Comparison of ENCODE assay signal across 13 cellular contexts in the genomic region with DNA sequence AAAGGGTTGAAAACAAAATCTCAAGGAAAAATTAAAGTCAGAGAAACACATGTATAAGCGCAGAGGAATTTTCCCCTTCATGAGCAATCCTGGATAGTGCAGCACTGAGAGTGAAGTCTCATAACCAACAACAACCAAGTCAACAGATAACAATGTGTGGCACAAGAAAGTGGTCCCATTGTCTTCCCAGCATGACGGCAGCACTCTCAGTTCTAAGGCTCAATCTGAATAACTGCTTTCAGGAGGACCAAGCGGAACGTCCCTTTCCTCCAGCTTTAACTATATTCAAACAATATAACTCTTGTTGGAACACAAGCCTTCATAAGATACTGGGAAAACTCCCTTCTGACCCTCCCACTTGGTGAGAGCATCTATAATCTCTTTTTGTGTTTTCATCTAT.
DNase-seq lines count a peak whose midpoint lies in the region; ATAC-seq and TF ChIP-seq lines count a peak whose summit lies in the region.
"Had no signal": no experiment of that assay in that cellular context is flagged by ENCODE, and none has a peak within 500 bp of the region (broad histone marks: within the 10 kb centered on the region; RNA-seq: fewer than 3 reads in every experiment).

No MANE protein-coding gene starts in this region.

- H3K56ac ChIP-seq in mesendoderm (ENCODE audit: low read length) = no peak overlapping the region

- no peak overlapping the region for H2AK5ac ChIP-seq in mesendoderm (ENCODE audit: low read length)

- H3K36me3 ChIP-seq in mesendoderm (ENCODE audit: control insufficient read depth, insufficient read depth, low read length) = no peaks in the 10 kb centered on the region

- H3K4me2 ChIP-seq in mesendoderm (ENCODE audit: low read length) = no peak overlapping the region

- no peak overlapping the region for H2BK5ac ChIP-seq in mesendoderm (ENCODE audit: low read length)

- WGBS in mesendoderm (ENCODE audit: extremely low coverage, insufficient coverage, low lambda C conversion rate) = no CpG with 5 or more reads among the region's 4 CpGs

- H3K4me1 ChIP-seq in foreskin keratinocyte = peaks cover 3% of the 10 kb centered on the region
- no peaks in the 10 kb centered on the region for H3K4me1 ChIP-seq in mesendoderm (ENCODE audit: control insufficient read depth, low read depth, low read length)

- no peaks in the 10 kb centered on the region for H3K27me3 ChIP-seq in foreskin keratinocyte
- H3K27me3 ChIP-seq in mesendoderm (ENCODE audit: insufficient read depth, low read length, poor library complexity) = no peaks in the 10 kb centered on the region

- H2BK15ac ChIP-seq in mesendoderm (replicated peaks; ENCODE audit: low read depth) = no peak overlapping the region

- DNase-seq in amygdala (lab: John Stamatoyannopoulos, UW) = peak in 45 of 56 donors; percentile 8 to 91 (median 52)
- no peak for DNase-seq in foreskin keratinocyte
- DNase-seq in midbrain (lab: John Stamatoyannopoulos, UW) = peak; percentile 90
- DNase-seq in substantia nigra (lab: John Stamatoyannopoulos, UW) = peak in 41 of 49 donors; percentile 7 to 87 (median 50)
- no peak for DNase-seq in NCI-H187 (lab: John Stamatoyannopoulos, UW)
- no peak for DNase-seq in NCI-H1417 (lab: John Stamatoyannopoulos, UW)
- no peak for DNase-seq in mesendoderm
- no peak for DNase-seq in UCSD-AML1 (lab: John Stamatoyannopoulos, UW; ENCODE audit: unreplicated experiment)
- DNase-seq: activated CD4-positive, alpha-beta T cell treated with anti-CD3 and anti-CD28 coated beads, Interleukin-2, amount 10 ng/mL, durations not matched to agents 7 days and 5 days; activated effector memory CD4-positive, alpha-beta T cell treated with Interleukin-2 at 50 U/mL for 16 hours; central memory CD4-positive, alpha-beta T cell; NCI-H1436 treated with DMSO at 0.1 percent for 48 hours; NCI-H510A had no signal

- H3K4me3 ChIP-seq in mesendoderm (ENCODE audit: low read length) = no peak overlapping the region

- H3K79me1 ChIP-seq in mesendoderm (ENCODE audit: low read length) = no peaks in the 10 kb centered on the region

- H3K23ac ChIP-seq in mesendoderm (ENCODE audit: low read length) = no peak overlapping the region

- H3K27ac ChIP-seq in foreskin keratinocyte = no peak overlapping the region
- H3K27ac ChIP-seq in substantia nigra (ENCODE audit: low read depth, low read length, poor library complexity, severe bottlenecking) = peak overlapping the region; percentile 95
- no peak overlapping the region for H3K27ac ChIP-seq in mesendoderm (ENCODE audit: low read depth, low read length)

- no peak for TF ChIP-seq CTCF in foreskin keratinocyte (conservative IDR thresholded peaks at IDR 0.05)

- H3K9ac ChIP-seq in mesendoderm (ENCODE audit: low read length) = no peak overlapping the region

- H4K8ac ChIP-seq in mesendoderm (ENCODE audit: low read depth, low read length) = no peak overlapping the region

- H3K79me2 ChIP-seq in mesendoderm (ENCODE audit: control insufficient read depth, insufficient read depth, low read length) = no peaks in the 10 kb centered on the region

- H3K4ac ChIP-seq in mesendoderm (ENCODE audit: low read depth, low read length) = no peak overlapping the region

- H2BK120ac ChIP-seq in mesendoderm (ENCODE audit: low read depth, low read length) = no peak overlapping the region

- ATAC-seq in foreskin keratinocyte = peak; percentile 27

- H4K5ac ChIP-seq in mesendoderm (ENCODE audit: low read length) = no peak overlapping the region

- no peak overlapping the region for H3K18ac ChIP-seq in mesendoderm (ENCODE audit: low read length)

Comparison
In these comparisons a context has a peak if more than half of its experiments do, and no peak if none do; other contexts are left out.
1. DNase-seq: peak in amygdala (45 of 56), midbrain (single experiment) and substantia nigra (41 of 49); none in foreskin keratinocyte (0 of 2), NCI-H187 (0 of 2), NCI-H1417 (0 of 3), mesendoderm (single experiment) and UCSD-AML1 (single experiment).